Comparison of ENCODE assay signal across 10 cellular contexts in the genomic region with DNA sequence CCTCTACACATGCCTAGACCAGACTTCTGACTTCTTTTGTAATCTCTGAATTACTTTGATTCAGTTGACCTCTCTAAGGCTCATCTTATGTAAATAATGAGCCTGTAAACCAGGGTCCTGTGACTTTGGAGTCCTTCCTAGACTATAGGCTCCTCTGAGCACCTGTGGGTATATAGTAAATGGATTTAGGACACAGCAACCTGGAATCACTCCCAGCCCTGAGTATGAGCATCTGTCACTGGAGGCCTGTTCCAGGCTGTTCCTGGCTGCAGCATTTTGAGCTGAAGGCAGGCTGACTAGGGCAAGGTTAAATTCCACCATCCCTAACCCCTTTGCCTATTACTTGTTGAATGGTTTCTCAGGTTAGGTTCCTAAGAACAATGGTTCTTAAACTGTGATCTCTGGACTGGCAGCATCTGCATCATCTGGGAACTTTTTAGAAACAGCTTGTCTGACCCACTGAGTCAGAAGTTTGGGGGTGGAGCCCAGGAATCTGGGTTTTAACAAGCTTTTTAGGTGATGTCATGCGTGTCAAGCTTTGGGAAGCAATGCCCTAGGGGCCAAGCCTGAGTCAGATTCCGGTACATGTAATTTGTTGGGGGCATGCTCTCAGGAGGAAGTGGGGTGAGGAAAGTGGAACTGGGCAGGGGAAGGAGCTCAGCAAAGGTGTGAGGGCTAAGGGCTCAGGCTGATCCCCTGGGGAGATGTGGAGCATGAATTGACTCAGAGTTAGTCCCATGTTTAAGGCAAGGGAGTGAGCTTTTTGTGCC. TPM values are rescaled to one million over a fixed set of nuclear protein-coding genes. Genes with fewer than 3 reads are reported as not detected.
DNase-seq lines count a peak whose midpoint lies in the region; ATAC-seq and TF ChIP-seq lines count a peak whose summit lies in the region.
"Had no signal": no experiment of that assay in that cellular context is flagged by ENCODE, and none has a peak within 500 bp of the region (broad histone marks: within the 10 kb centered on the region; RNA-seq: fewer than 3 reads in every experiment).

No MANE protein-coding gene starts in this region.

- no peaks in the 10 kb centered on the region for H3K36me3 ChIP-seq in BE2C

- H3K27me3 ChIP-seq in BE2C: no peaks in the 10 kb centered on the region
- H3K27me3 ChIP-seq: upper lobe of left lung had no signal

- H3K4me3 Mint-ChIP-seq in activated naive CD4-positive, alpha-beta T cell treated with anti-CD3 and anti-CD28 coated beads for 36 hours: no peak overlapping the region

- CTCF ChIA-PET in activated naive CD4-positive, alpha-beta T cell treated with anti-CD3 and anti-CD28 coated beads for 36 hours (lab: Charles Lee): interaction anchor here (0.8 to 2.5 kb wide), 4 partner anchors 140 to 322 kb away, joined by 4 to 8 read pairs (median 4); no protein-coding TSS in a partner anchor

- H3K27me3 Mint-ChIP-seq in activated naive CD4-positive, alpha-beta T cell treated with anti-CD3 and anti-CD28 coated beads for 36 hours (ENCODE audit: low read depth): no peaks in the 10 kb centered on the region

- ATAC-seq in GM21515 (IDR thresholded peaks at IDR 0.05; ENCODE audit: unreplicated experiment) (peak; percentile 77), HG03571 (IDR thresholded peaks at IDR 0.05; ENCODE audit: unreplicated experiment) (peak; percentile 76)

- H3K9me3 ChIP-seq in BE2C: no peaks in the 10 kb centered on the region
- H3K9me3 ChIP-seq: upper lobe of left lung had no signal

- peaks cover 3% of the 10 kb centered on the region; the same call in 1 of the 2 replicates for H3K4me1 ChIP-seq in BE2C

- peak; percentile 80 for DNase-seq in GM03348 (ENCODE audit: low spot score)
- DNase-seq in coronary artery (ENCODE audit: low spot score): peak; percentile 90
- DNase-seq in smooth muscle cell of the brain vasculature (ENCODE audit: low read depth, low spot score): peak; percentile 56
- no peak for DNase-seq in BE2C
- DNase-seq in HuH-7.5 (ENCODE audit: low spot score): no peak
- no peak for DNase-seq in activated naive CD4-positive, alpha-beta T cell treated with anti-CD3 and anti-CD28 coated beads for 36 hours
- DNase-seq: upper lobe of left lung had no signal

- no peaks in the 10 kb centered on the region for H3K36me3 Mint-ChIP-seq in activated naive CD4-positive, alpha-beta T cell treated with anti-CD3 and anti-CD28 coated beads for 36 hours (ENCODE audit: low read depth)

- peak overlapping the region; percentile 52 to 82 for H3K27ac ChIP-seq in coronary artery

- intact Hi-C loops in activated naive CD4-positive, alpha-beta T cell treated with anti-CD3 and anti-CD28 coated beads for 36 hours (cut with micrococcal nuclease): no loop called here

- TF ChIP-seq CTCF in coronary artery (IDR thresholded peaks at IDR 0.05) (no peak), BE2C (IDR thresholded peaks at IDR 0.05; ENCODE audit: low read depth, low read length) (no peak)

- H3K4me3 ChIP-seq in coronary artery: no peak overlapping the region
- H3K4me3 ChIP-seq in BE2C (ENCODE audit: low read depth, low read length): no peak overlapping the region
- H3K4me3 ChIP-seq: K562, upper lobe of left lung had no signal

- H3K9me3 Mint-ChIP-seq in activated naive CD4-positive, alpha-beta T cell treated with anti-CD3 and anti-CD28 coated beads for 36 hours: no peaks in the 10 kb centered on the region

- H3K4me1 Mint-ChIP-seq in activated naive CD4-positive, alpha-beta T cell treated with anti-CD3 and anti-CD28 coated beads for 36 hours (ENCODE audit: low read depth): peaks cover 13% of the 10 kb centered on the region

- H3K27ac Mint-ChIP-seq in activated naive CD4-positive, alpha-beta T cell treated with anti-CD3 and anti-CD28 coated beads for 36 hours: no peak overlapping the region

RNA-seq across cellular contexts. Expression of a gene that starts 28.2 kb away (rescaled TPM):
- 2.2 TPM for polyA plus RNA-seq in BE2C (2012; ENCODE audit: insufficient read depth, insufficient read length, low read depth)
- 1 to 10 TPM; 1.2 to 1.4 TPM for total RNA-seq in activated naive CD4-positive, alpha-beta T cell treated with anti-CD3 and anti-CD28 coated beads for 36 hours

RNA-seq across cellular contexts. Expression of a gene that starts 47.5 kb away (rescaled TPM):
- not detected for polyA plus RNA-seq in BE2C (2012; ENCODE audit: insufficient read depth, insufficient read length, low read depth)
- under 1 TPM in 1 of 2 experiments, not detected in 1; 0.24 TPM for total RNA-seq in activated naive CD4-positive, alpha-beta T cell treated with anti-CD3 and anti-CD28 coated beads for 36 hours
- polyA plus RNA-seq: K562 had no signal

Comparison
In these comparisons a context has a peak if more than half of its experiments do, and no peak if none do; other contexts are left out.
1. DNase-seq: peak in GM03348 (single experiment), coronary artery (single experiment) and smooth muscle cell of the brain vasculature (single experiment); none in BE2C (single experiment), HuH-7.5 (single experiment) and activated naive CD4-positive, alpha-beta T cell treated with anti-CD3 and anti-CD28 coated beads for 36 hours (single experiment).